In genomic region chr10:25029519-25029918, GRCh38 we compare ENCODE assay signal across 8 cellular contexts. TPM values are rescaled to one million over a fixed set of nuclear protein-coding genes. Genes with fewer than 3 reads are reported as not detected.
"Had no signal": no experiment of that assay in that cellular context is flagged by ENCODE, and none has a peak within 500 bp of the region (broad histone marks: within the 10 kb centered on the region; RNA-seq: fewer than 3 reads in every experiment).

No MANE protein-coding gene starts in this region.

- ATAC-seq: GM23338, HCT116 had no signal

- FAIRE-seq: H1, HTR-8/SVneo had no signal

- DNase-seq: H7, HFFc6 had no signal

- H2AFZ ChIP-seq: GM23338 had no signal

- H3K4me3 ChIP-seq: GM23338, HAP-1 had no signal

- H3K4me1 ChIP-seq: HAP-1 had no signal

- H3K9me3 ChIP-seq: HAP-1 had no signal

- H3K36me3 ChIP-seq: HAP-1 had no signal

- H3K4me2 ChIP-seq: GM23338 had no signal

RNA-seq across cellular contexts. Expression of gene ENKUR, which starts 13.6 kb away (rescaled TPM):
- total RNA-seq: GM23338, H1, H7, HT-29 had no signal
- polyA plus RNA-seq: H1 had no signal
